16 cellular contexts compared by ENCODE assay signal in the genomic region with DNA sequence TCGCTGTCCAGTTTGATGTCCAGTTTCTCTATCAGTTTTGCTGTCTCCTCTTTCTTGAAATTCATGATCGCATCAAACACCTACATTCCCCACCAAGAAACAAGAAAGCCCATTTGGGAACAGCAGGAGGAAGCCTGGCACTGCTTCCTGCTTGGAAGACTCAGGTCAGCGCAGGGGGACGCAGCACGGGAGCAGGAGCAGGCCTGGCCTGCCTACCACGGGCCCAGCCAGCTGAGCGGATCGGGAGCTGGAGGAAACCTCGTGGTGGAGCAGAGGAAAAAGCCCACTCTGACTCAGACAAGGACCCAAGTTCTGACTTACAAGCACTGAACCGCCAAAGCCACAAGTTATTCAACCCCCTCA. TPM values are rescaled to one million over a fixed set of nuclear protein-coding genes. Genes with fewer than 3 reads are reported as not detected.
DNase-seq lines count a peak whose midpoint lies in the region; ATAC-seq, FAIRE-seq and TF ChIP-seq lines count a peak whose summit lies in the region.
"Had no signal": no experiment of that assay in that cellular context is flagged by ENCODE, and none has a peak within 500 bp of the region (broad histone marks: within the 10 kb centered on the region; RNA-seq: fewer than 3 reads in every experiment).

No MANE protein-coding gene starts in this region.

- H3K27me3 ChIP-seq in BLaER1 treated with 17β-estradiol and CSF1 and Interleukin-3, amounts not matched to agents 10 nM and 100 nM, result no peaks in the 10 kb centered on the region
- H3K27me3 ChIP-seq in HCT116 (ENCODE audit: insufficient read depth, low read length) (no peaks in the 10 kb centered on the region), GM12878 (replicated peaks in 1 of 2; ENCODE audit: control insufficient read depth in 2 of 2, insufficient read depth in 2 of 2, low read length in 1 of 2) (no peaks in the 10 kb centered on the region), neuronal stem cell (ENCODE audit: control insufficient read depth in 3 of 3, insufficient read depth in 3 of 3, low read depth in 1 of 3, low read length in 3 of 3) (no peaks in the 10 kb centered on the region), vagina (no peaks in the 10 kb centered on the region)

- CTCF ChIA-PET in HCT116 (lab: Charles Lee) (no interaction called here), GM12878 (lab: Yijun Ruan, JAX) (interaction anchor here (1.7 kb wide), 1 partner anchor 10 kb away, joined by 3 read pairs; a partner anchor contains a TSS)

- H3K79me2 ChIP-seq in HCT116 (ENCODE audit: insufficient read depth, low read length) (peaks cover 88% of the 10 kb centered on the region), GM12878 (ENCODE audit: control insufficient read depth, insufficient read depth, low read length) (peaks cover 79% of the 10 kb centered on the region)

- DNase-seq in HCT116 (ENCODE audit: low read depth, low spot score) (no peak), GM12878 (ENCODE audit: low read depth, low spot score) (no peak), neuronal stem cell (ENCODE audit: low spot score) (no peak), vagina (ENCODE audit: extremely low spot score in 2 of 2) (no peak), HuH-7.5 (ENCODE audit: low spot score) (no peak), D721Med (ENCODE audit: insufficient read length, low spot score) (no peak)
- DNase-seq: CD4-positive, CD25-positive, alpha-beta regulatory T cell; foreskin melanocyte; GF-D8; NCI-H1694; NCI-H524; RPMI8226; T-helper 9 cell had no signal

- TF ChIP-seq RAD21 in HCT116 (IDR thresholded peaks at IDR 0.05; ENCODE audit: low read depth), result no peak
- no peak for TF ChIP-seq RAD21 in GM12878 (IDR thresholded peaks at IDR 0.05; ENCODE audit: insufficient read depth, low read depth, low read length)

- H3K79me1 ChIP-seq in neuronal stem cell (ENCODE audit: low read depth, low read length), result peaks cover 46% of the 10 kb centered on the region

- peaks cover 87 to 89% (median 88%) of the 10 kb centered on the region in 11 experiments for H4K20me1 ChIP-seq in BLaER1 treated with 17β-estradiol and CSF1 and Interleukin-3, amounts not matched to agents 10 nM and 100 nM
- H4K20me1 ChIP-seq in HCT116 (ENCODE audit: insufficient read depth) (peaks cover 80% of the 10 kb centered on the region; the same call in 1 of the 2 replicates), GM12878 (ENCODE audit: control insufficient read depth, insufficient read depth) (peaks cover 51% of the 10 kb centered on the region)

- no peak overlapping the region for H2BK12ac ChIP-seq in neuronal stem cell (ENCODE audit: low read length)

- intact Hi-C loops in HCT116 (cut with micrococcal nuclease), result no loop called here
- intact Hi-C loops in GM12878 (cut with micrococcal nuclease; ENCODE audit: unreplicated experiment), result no loop called here
- intact Hi-C loops in vagina (cut with DNase I), result loop anchor here (10.0 kb wide), 1 partner anchor 223 kb away; no protein-coding TSS in a partner anchor

- SMC1A ChIA-PET in GM12878 (lab: Charles Lee; ENCODE audit: uncharacterized antibody, unreplicated experiment), result no interaction called here

- H3K9ac ChIP-seq in BLaER1 treated with 17β-estradiol and CSF1 and Interleukin-3, amounts not matched to agents 10 nM and 100 nM, result peak overlapping the region; percentile 97 to 100 (median 98)
- no peak overlapping the region for H3K9ac ChIP-seq in HCT116 (ENCODE audit: low read length)
- H3K9ac ChIP-seq in GM12878 (ENCODE audit: control insufficient read depth, insufficient read depth, low read length), result no peak overlapping the region
- no peak overlapping the region for H3K9ac ChIP-seq in neuronal stem cell (ENCODE audit: low read depth, low read length, poor library complexity)
- H3K9ac ChIP-seq: KMS-11 had no signal

- BruUV-seq in HCT116 (replicated peaks; lab: Mats Ljungman, UMichigan) (no TSS peak), GM12878 (replicated peaks; lab: Mats Ljungman, UMichigan) (no TSS peak)

- peak overlapping the region; percentile 10 for H3K23ac ChIP-seq in neuronal stem cell (ENCODE audit: low read depth, low read length, poor library complexity)

- no peak overlapping the region for H4K91ac ChIP-seq in neuronal stem cell (ENCODE audit: low read depth, low read length, poor library complexity)

- no peak for TF ChIP-seq POLR2A in HCT116 (IDR thresholded peaks at IDR 0.05; ENCODE audit: borderline replicate concordance, extremely low read depth, insufficient read depth, insufficient read length)
- TF ChIP-seq POLR2A in GM12878 (IDR thresholded peaks at IDR 0.05; ENCODE audit: low read depth, low read length), result peak; percentile 53
- TF ChIP-seq POLR2A in vagina (IDR thresholded peaks at IDR 0.05), result no peak

- TF ChIP-seq EP300 in GM12878 (IDR thresholded peaks at IDR 0.05; ENCODE audit: borderline replicate concordance in 1 of 2, control insufficient read depth in 1 of 2, low read depth in 2 of 2, low read length in 2 of 2), result no peak

- POLR2A ChIA-PET in HCT116 (lab: Charles Lee) (interaction anchor here (1.5 to 2.5 kb wide), 3 partner anchors 9 to 12 kb away, joined by 6 to 11 read pairs (median 7); a partner anchor contains a TSS), GM12878 (lab: Charles Lee) (no interaction called here)

- no peak overlapping the region for H2BK120ac ChIP-seq in neuronal stem cell (ENCODE audit: low read depth, low read length)

- no peak for ATAC-seq in HCT116
- ATAC-seq in GM12878, result no peak
- no peak for ATAC-seq in HG03460 (IDR thresholded peaks at IDR 0.05; ENCODE audit: unreplicated experiment)

- H4K8ac ChIP-seq in neuronal stem cell (ENCODE audit: low read depth, low read length), result no peak overlapping the region

- no peaks in the 10 kb centered on the region for H3K9me2 ChIP-seq in HCT116 (ENCODE audit: insufficient read depth)

- H3K36me3 ChIP-seq in BLaER1 treated with 17β-estradiol and CSF1 and Interleukin-3, amounts not matched to agents 10 nM and 100 nM, result peaks cover 82 to 85% (median 84%) of the 10 kb centered on the region in 11 experiments
- H3K36me3 ChIP-seq in HCT116 (ENCODE audit: control insufficient read depth in 1 of 2, insufficient read depth in 2 of 2, low read length in 2 of 2) (peaks cover 69 to 83% of the 10 kb centered on the region in 2 experiments), GM12878 (ENCODE audit: control insufficient read depth in 2 of 2, insufficient read depth in 2 of 2, low read length in 1 of 2) (peaks cover 53 to 72% of the 10 kb centered on the region in 2 experiments), neuronal stem cell (replicated peaks in 1 of 2; ENCODE audit: control insufficient read depth in 2 of 2, insufficient read depth in 2 of 2, low read length in 2 of 2) (peaks cover 77 to 82% of the 10 kb centered on the region in 2 donors), vagina (peaks cover 3 to 81% of the 10 kb centered on the region in 2 donors)

- RAD21 ChIA-PET in HCT116 (lab: Charles Lee; ENCODE audit: low non-redundant PET in 1 of 2, low total read pairs in 2 of 2, uncharacterized antibody in 2 of 2, unreplicated experiment in 2 of 2) (no interaction called here), GM12878 (lab: Charles Lee; ENCODE audit: unreplicated experiment) (no interaction called here)

- H2AFZ ChIP-seq in HCT116 (ENCODE audit: low read depth, low read length, poor library complexity, severe bottlenecking) (no peak overlapping the region), GM12878 (ENCODE audit: control insufficient read depth, low read depth, low read length) (no peak overlapping the region), neuronal stem cell (ENCODE audit: low read length) (no peak overlapping the region)

- H3K4me2 ChIP-seq in BLaER1 treated with 17β-estradiol and CSF1 and Interleukin-3, amounts not matched to agents 10 nM and 100 nM, result peak overlapping the region; percentile 92 to 100 (median 99)
- no peak overlapping the region for H3K4me2 ChIP-seq in HCT116 (ENCODE audit: low read length)
- H3K4me2 ChIP-seq in GM12878 (ENCODE audit: control insufficient read depth, insufficient read depth), result peak overlapping the region; percentile 89
- H3K4me2 ChIP-seq in neuronal stem cell (ENCODE audit: insufficient read depth, low read length, poor library complexity, severe bottlenecking), result no peak overlapping the region
- H3K4me2 ChIP-seq: KMS-11 had no signal

- H2BK5ac ChIP-seq in neuronal stem cell (ENCODE audit: low read length), result no peak overlapping the region

- no peak for TF ChIP-seq CTCF in HCT116 (IDR thresholded peaks at IDR 0.05 in 2 of 3, conservative IDR thresholded peaks at IDR 0.05 in 1 of 3; ENCODE audit: borderline replicate concordance in 1 of 3, insufficient read depth in 1 of 3, low read depth in 2 of 3, low read length in 2 of 3)
- TF ChIP-seq CTCF in GM12878 (IDR thresholded peaks at IDR 0.05 in 2 of 3, conservative IDR thresholded peaks at IDR 0.05 in 1 of 3; ENCODE audit: control insufficient read depth in 2 of 3, extremely low read depth in 1 of 3, insufficient read depth in 1 of 3, low read depth in 3 of 3, low read length in 3 of 3), result no peak
- no peak for TF ChIP-seq CTCF in vagina (IDR thresholded peaks at IDR 0.05)
- TF ChIP-seq CTCF in D721Med (IDR thresholded peaks at IDR 0.05; ENCODE audit: insufficient read depth, missing control alignments), result no peak

- peak overlapping the region in 9 of 11 experiments; percentile 30 to 99 (median 98); a peak in 18 of 22 replicates for H3K27ac ChIP-seq in BLaER1 treated with 17β-estradiol and CSF1 and Interleukin-3, amounts not matched to agents 10 nM and 100 nM
- H3K27ac ChIP-seq in HCT116 (ENCODE audit: low read depth, low read length) (peak overlapping the region; percentile 44; the same call in 1 of the 2 replicates), GM12878 (ENCODE audit: control insufficient read depth, insufficient read depth) (no peak overlapping the region), neuronal stem cell (replicated peaks; ENCODE audit: low read length) (no peak overlapping the region), vagina (no peak overlapping the region)
- H3K27ac ChIP-seq: KMS-11 had no signal

- 87% methylated on average over 10 of the region's 10 CpGs for WGBS in GM12878 (ENCODE audit: insufficient coverage, insufficient replicate concordance, low lambda C conversion rate, missing lambda C conversion rate)
- WGBS in neuronal stem cell (ENCODE audit: extremely low coverage in 2 of 2, insufficient read length in 2 of 2, insufficient replicate concordance in 1 of 2), 2 donors, result no CpG with 5 or more reads among the region's 10 CpGs

- H2AK5ac ChIP-seq in neuronal stem cell (ENCODE audit: low read depth, low read length), result no peak overlapping the region

- no peak overlapping the region for H2BK15ac ChIP-seq in neuronal stem cell (ENCODE audit: low read length)

- no peaks in the 10 kb centered on the region; a peak in 1 of 22 replicates for H3K9me3 ChIP-seq in BLaER1 treated with 17β-estradiol and CSF1 and Interleukin-3, amounts not matched to agents 10 nM and 100 nM (replicated peaks in 1 of 11)
- H3K9me3 ChIP-seq in HCT116 (ENCODE audit: control insufficient read depth in 1 of 2, insufficient read depth in 1 of 2, low read depth in 1 of 2, low read length in 2 of 2) (no peaks in the 10 kb centered on the region), GM12878 (replicated peaks; ENCODE audit: control insufficient read depth, insufficient read depth, low read length) (no peaks in the 10 kb centered on the region), neuronal stem cell (replicated peaks in 1 of 2; ENCODE audit: control insufficient read depth in 2 of 2, insufficient read depth in 1 of 2, low read depth in 1 of 2, low read length in 2 of 2) (no peaks in the 10 kb centered on the region), vagina (no peaks in the 10 kb centered on the region)

- H3K14ac ChIP-seq in neuronal stem cell (ENCODE audit: low read length), result no peak overlapping the region

- no peak overlapping the region for H3K4ac ChIP-seq in neuronal stem cell (ENCODE audit: low read length)

- peak overlapping the region in 9 of 10 experiments; percentile 17 to 100 (median 99); a peak in 16 of 20 replicates for H3K4me3 ChIP-seq in BLaER1 treated with 17β-estradiol and CSF1 and Interleukin-3, amounts not matched to agents 10 nM and 100 nM
- H3K4me3 ChIP-seq in HCT116 (replicated peaks in 1 of 2; ENCODE audit: low read depth in 1 of 2, low read length in 2 of 2) (no peak overlapping the region), GM12878 (peak overlapping the region; percentile 29; the same call in 1 of the 2 replicates), neuronal stem cell (ENCODE audit: low read length in 2 of 2) (no peak overlapping the region), vagina (no peak overlapping the region)

- FAIRE-seq in GM12878 (lab: Jason Lieb, UNC), result no peak
- no peak for FAIRE-seq in D721Med (lab: Jason Lieb, UNC)

- H3K4me1 ChIP-seq in BLaER1 treated with 17β-estradiol and CSF1 and Interleukin-3, amounts not matched to agents 10 nM and 100 nM, result peaks cover 55 to 86% (median 83%) of the 10 kb centered on the region in 10 experiments
- H3K4me1 ChIP-seq in HCT116 (ENCODE audit: control insufficient read depth in 1 of 2, insufficient read depth in 2 of 2, low read length in 2 of 2) (peaks cover 11 to 39% of the 10 kb centered on the region in 2 experiments), GM12878 (ENCODE audit: control insufficient read depth, insufficient read depth, low read length) (peaks cover 10% of the 10 kb centered on the region), neuronal stem cell (ENCODE audit: control insufficient read depth in 2 of 2, insufficient read depth in 1 of 2, low read depth in 1 of 2, low read length in 2 of 2) (peaks cover 12 to 17% of the 10 kb centered on the region in 2 donors), vagina (peaks cover 29% of the 10 kb centered on the region)

- H3K18ac ChIP-seq in neuronal stem cell (ENCODE audit: low read length), result no peak overlapping the region

- in situ Hi-C loops in GM12878 (cut with MboI), result no loop called here

RNA-seq across cellular contexts. Expression of a gene that starts 3.9 kb away (rescaled TPM):
- total RNA-seq in HCT116 (2021; ENCODE audit: unreplicated experiment), result 3,796 TPM
- 3,320 and 3,735 TPM in 2 replicates for polyA plus RNA-seq in HCT116 (2012)
- total RNA-seq in GM12878 (2013; cell fraction: nucleolus; rRNA removed), result 428 and 477 TPM in 2 replicates
- total RNA-seq in GM12878 (2014; rRNA removed), result 2,013 and 2,296 TPM in 2 replicates
- total RNA-seq in GM12878 (2014; rRNA removed; fragmentation: Illumina TruSeq; extraction: Trizol), result 1,954 and 2,053 TPM in 2 replicates
- 3,487 and 3,491 TPM in 2 replicates for total RNA-seq in GM12878 (2021)
- polyA plus RNA-seq in GM12878 (2011; ENCODE audit: low read depth), result 2,021 TPM
- 1,026 and 1,259 TPM in 2 replicates for polyA plus RNA-seq in GM12878 (2011; rRNA removed)
- 1,261 and 1,791 TPM in 2 replicates for polyA plus RNA-seq in GM12878 (2011; cell fraction: cytosol; rRNA removed)
- polyA plus RNA-seq in GM12878 (2011; cell fraction: nucleus; rRNA removed), result 851 and 1,120 TPM in 2 replicates
- polyA plus RNA-seq in GM12878 (2012), result 2,531 and 6,101 TPM in 2 replicates
- polyA plus RNA-seq in GM12878 (2014; fragmentation: Illumina TruSeq; extraction: Trizol), result 1,630 and 2,440 TPM in 2 replicates
- polyA plus RNA-seq in GM12878 (2014; fragmentation: Nextera tagmentation; extraction: Ambion mirVana), result 100 to 1,000 TPM; 513 to 937 TPM
- polyA plus RNA-seq in GM12878 (2014; rRNA removed), result 1,584 and 1,859 TPM in 2 replicates
- polyA plus RNA-seq in GM12878 (2016; fragmentation: Nextera tagmentation; extraction: Ambion mirVana), result 100 to 1,000 TPM; 280 to 285 TPM
- polyA minus RNA-seq in GM12878 (2011; rRNA and poly(A)+ RNA removed), result 1,004 and 2,355 TPM in 2 replicates
- 1,141 and 1,143 TPM in 2 replicates for polyA minus RNA-seq in GM12878 (2011; cell fraction: cytosol; rRNA and poly(A)+ RNA removed)
- 341 and 536 TPM in 2 replicates for polyA minus RNA-seq in GM12878 (2011; cell fraction: nucleus; rRNA and poly(A)+ RNA removed)
- 2,427 TPM for polyA plus RNA-seq in neuronal stem cell (2013, experiment 1 of 2)
- polyA plus RNA-seq in neuronal stem cell (2013, experiment 2 of 2), result 2,458 TPM
- 1,702 TPM for total RNA-seq in vagina

RNA-seq across cellular contexts. Expression of a gene that starts 10.5 kb away (rescaled TPM):
- total RNA-seq in HCT116 (2021; ENCODE audit: unreplicated experiment), result 54.8 TPM
- polyA plus RNA-seq in HCT116 (2012), result 48.0 and 62.1 TPM in 2 replicates
- 40.0 and 41.8 TPM in 2 replicates for total RNA-seq in GM12878 (2013; cell fraction: nucleolus; rRNA removed)
- 35.5 and 39.3 TPM in 2 replicates for total RNA-seq in GM12878 (2014; rRNA removed)
- 12.7 and 16.5 TPM in 2 replicates for total RNA-seq in GM12878 (2014; rRNA removed; fragmentation: Illumina TruSeq; extraction: Trizol)
- total RNA-seq in GM12878 (2021), result 42.1 and 46.4 TPM in 2 replicates
- polyA plus RNA-seq in GM12878 (2011; ENCODE audit: low read depth), result 14.4 TPM
- 8.3 and 22.5 TPM in 2 replicates for polyA plus RNA-seq in GM12878 (2011; rRNA removed)
- 34.2 and 37.4 TPM in 2 replicates for polyA plus RNA-seq in GM12878 (2011; cell fraction: cytosol; rRNA removed)
- polyA plus RNA-seq in GM12878 (2011; cell fraction: nucleus; rRNA removed), result 39.1 and 56.5 TPM in 2 replicates
- 42.0 and 57.7 TPM in 2 replicates for polyA plus RNA-seq in GM12878 (2012)
- polyA plus RNA-seq in GM12878 (2014; fragmentation: Illumina TruSeq; extraction: Trizol), result 3.8 and 17.8 TPM in 2 replicates
- under 1 TPM; 0.13 to 0.53 TPM for polyA plus RNA-seq in GM12878 (2014; fragmentation: Nextera tagmentation; extraction: Ambion mirVana)
- polyA plus RNA-seq in GM12878 (2014; rRNA removed), result 45.5 and 50.6 TPM in 2 replicates
- polyA plus RNA-seq in GM12878 (2016; fragmentation: Nextera tagmentation; extraction: Ambion mirVana), result 10 to 100 TPM; 27.2 to 35.2 TPM
- polyA minus RNA-seq in GM12878 (2011; rRNA and poly(A)+ RNA removed), result 19.1 and 19.3 TPM in 2 replicates
- polyA minus RNA-seq in GM12878 (2011; cell fraction: cytosol; rRNA and poly(A)+ RNA removed), result 11.6 and 16.3 TPM in 2 replicates
- polyA minus RNA-seq in GM12878 (2011; cell fraction: nucleus; rRNA and poly(A)+ RNA removed), result 11.6 and 17.9 TPM in 2 replicates
- 56.3 TPM for polyA plus RNA-seq in neuronal stem cell (2013, experiment 1 of 2)
- polyA plus RNA-seq in neuronal stem cell (2013, experiment 2 of 2), result 55.0 TPM
- 62.4 TPM for total RNA-seq in vagina

RNA-seq across cellular contexts. Expression of a gene that starts 26.2 kb away (rescaled TPM):
- total RNA-seq in HCT116 (2021; ENCODE audit: unreplicated experiment) (28.4 TPM), GM12878 (2014; rRNA removed) (17.8 and 22.0 TPM in 2 replicates), GM12878 (2014; rRNA removed; fragmentation: Illumina TruSeq; extraction: Trizol) (5.7 and 10.6 TPM in 2 replicates), GM12878 (2021) (23.2 and 25.1 TPM in 2 replicates), vagina (14.0 TPM)
- 15.6 and 19.9 TPM in 2 replicates for polyA plus RNA-seq in HCT116 (2012)
- total RNA-seq in GM12878 (2013; cell fraction: nucleolus; rRNA removed), result 20.6 and 22.2 TPM in 2 replicates
- 12.1 TPM for polyA plus RNA-seq in GM12878 (2011; ENCODE audit: low read depth)
- polyA plus RNA-seq in GM12878 (2011; rRNA removed) (2.7 and 7.7 TPM in 2 replicates), GM12878 (2014; fragmentation: Illumina TruSeq; extraction: Trizol) (5.4 and 9.6 TPM in 2 replicates), GM12878 (2014; fragmentation: Nextera tagmentation; extraction: Ambion mirVana) (under 1 TPM; 0.13 to 0.40 TPM), GM12878 (2014; rRNA removed) (17.9 and 23.1 TPM in 2 replicates), GM12878 (2016; fragmentation: Nextera tagmentation; extraction: Ambion mirVana) (10 to 100 TPM; 12.0 to 13.5 TPM)
- 11.0 and 13.0 TPM in 2 replicates for polyA plus RNA-seq in GM12878 (2011; cell fraction: cytosol; rRNA removed)
- polyA plus RNA-seq in GM12878 (2011; cell fraction: nucleus; rRNA removed), result 16.1 and 32.0 TPM in 2 replicates
- 15.2 and 24.4 TPM in 2 replicates for polyA plus RNA-seq in GM12878 (2012)
- polyA minus RNA-seq in GM12878 (2011; rRNA and poly(A)+ RNA removed), result 4.2 and 14.1 TPM in 2 replicates
- 4.5 and 4.8 TPM in 2 replicates for polyA minus RNA-seq in GM12878 (2011; cell fraction: cytosol; rRNA and poly(A)+ RNA removed)
- 14.3 and 19.8 TPM in 2 replicates for polyA minus RNA-seq in GM12878 (2011; cell fraction: nucleus; rRNA and poly(A)+ RNA removed)
- 64.0 TPM for polyA plus RNA-seq in neuronal stem cell (2013, experiment 1 of 2)
- 61.2 TPM for polyA plus RNA-seq in neuronal stem cell (2013, experiment 2 of 2)

RNA-seq across cellular contexts. Expression of a gene that starts 48.5 kb away (rescaled TPM):
- not detected for total RNA-seq in HCT116 (2021; ENCODE audit: unreplicated experiment)
- not detected in 2 replicates for polyA plus RNA-seq in HCT116 (2012)
- total RNA-seq in GM12878 (2013; cell fraction: nucleolus; rRNA removed), result not detected in 2 replicates
- total RNA-seq in GM12878 (2014; rRNA removed), result not detected in 2 replicates
- total RNA-seq in GM12878 (2014; rRNA removed; fragmentation: Illumina TruSeq; extraction: Trizol), result not detected in 2 replicates
- total RNA-seq in GM12878 (2021), result not detected in 2 replicates
- not detected for polyA plus RNA-seq in GM12878 (2011; ENCODE audit: low read depth)
- 0.15 TPM in 1 of 2 replicates, not detected in the other for polyA plus RNA-seq in GM12878 (2011; rRNA removed)
- polyA plus RNA-seq in GM12878 (2011; cell fraction: cytosol; rRNA removed), result 0.12 TPM in 1 of 2 replicates, not detected in the other
- 0.16 TPM in 1 of 2 replicates, not detected in the other for polyA plus RNA-seq in GM12878 (2011; cell fraction: nucleus; rRNA removed)
- 0.13 and 0.14 TPM in 2 replicates for polyA plus RNA-seq in GM12878 (2012)
- polyA plus RNA-seq in GM12878 (2014; fragmentation: Illumina TruSeq; extraction: Trizol), result not detected in 2 replicates
- polyA plus RNA-seq in GM12878 (2014; fragmentation: Nextera tagmentation; extraction: Ambion mirVana), result not detected
- not detected in 2 replicates for polyA plus RNA-seq in GM12878 (2014; rRNA removed)
- under 1 TPM in 1 of 2 experiments, not detected in 1; 0.14 TPM for polyA plus RNA-seq in GM12878 (2016; fragmentation: Nextera tagmentation; extraction: Ambion mirVana)
- polyA minus RNA-seq in GM12878 (2011; rRNA and poly(A)+ RNA removed), result not detected in 2 replicates
- not detected in 2 replicates for polyA minus RNA-seq in GM12878 (2011; cell fraction: cytosol; rRNA and poly(A)+ RNA removed)
- polyA minus RNA-seq in GM12878 (2011; cell fraction: nucleus; rRNA and poly(A)+ RNA removed), result not detected in 2 replicates
- 0.60 TPM for polyA plus RNA-seq in neuronal stem cell (2013, experiment 1 of 2)
- 0.72 TPM for polyA plus RNA-seq in neuronal stem cell (2013, experiment 2 of 2)
- not detected for total RNA-seq in vagina
- total RNA-seq: CD4-positive, CD25-positive, alpha-beta regulatory T cell had no signal
- polyA plus RNA-seq: CD4-positive, CD25-positive, alpha-beta regulatory T cell had no signal

Comparison
In these comparisons a context has a peak if more than half of its experiments do, and no peak if none do; other contexts are left out.
1. H3K27ac ChIP-seq: peak in BLaER1 treated with 17β-estradiol and CSF1 and Interleukin-3, amounts not matched to agents 10 nM and 100 nM (9 of 11) and HCT116 (single experiment); none in GM12878 (single experiment), neuronal stem cell (single experiment) and vagina (single experiment).
2. H3K4me2 ChIP-seq: peak in BLaER1 treated with 17β-estradiol and CSF1 and Interleukin-3, amounts not matched to agents 10 nM and 100 nM (11 of 11) and GM12878 (single experiment); none in HCT116 (single experiment) and neuronal stem cell (single experiment).
3. H3K4me3 ChIP-seq: peak in BLaER1 treated with 17β-estradiol and CSF1 and Interleukin-3, amounts not matched to agents 10 nM and 100 nM (9 of 10) and GM12878 (single experiment); none in HCT116 (0 of 2), neuronal stem cell (0 of 2) and vagina (0 of 2).
4. H3K9ac ChIP-seq: peak in BLaER1 treated with 17β-estradiol and CSF1 and Interleukin-3, amounts not matched to agents 10 nM and 100 nM (11 of 11); none in HCT116 (single experiment), GM12878 (single experiment) and neuronal stem cell (single experiment).